8 cellular contexts compared by ENCODE assay signal in the genomic region with DNA sequence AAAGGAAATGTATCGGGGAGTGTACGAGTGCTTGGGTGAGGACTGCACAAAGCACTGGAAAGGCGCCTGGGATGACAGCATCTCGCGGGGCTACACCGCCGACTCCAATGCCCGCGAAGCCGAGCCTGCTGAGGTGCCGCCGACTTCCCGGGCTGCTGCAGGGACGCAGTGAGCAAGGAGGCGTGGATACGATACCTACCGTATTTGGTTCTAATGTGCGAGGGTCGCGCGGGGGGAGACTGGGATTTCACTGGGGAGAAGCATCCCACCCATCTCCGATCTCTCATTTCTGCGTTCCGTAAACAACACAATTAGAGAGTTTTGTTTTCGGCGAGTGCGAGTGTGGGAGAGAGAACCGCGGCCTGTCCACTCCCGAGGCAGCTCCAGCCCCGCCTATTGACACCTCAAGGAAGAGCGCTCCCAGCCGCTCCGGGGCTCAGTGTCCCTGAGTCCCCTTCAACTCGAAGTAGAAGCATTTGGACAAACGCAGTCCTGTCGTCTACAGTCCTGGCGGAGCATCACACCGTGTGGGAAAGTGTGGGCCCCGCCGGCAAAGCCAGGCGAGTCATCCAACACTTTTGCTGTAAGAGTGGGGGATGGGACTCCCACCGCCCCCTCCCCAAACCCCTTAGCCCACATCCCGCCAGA. TPM values are rescaled to one million over a fixed set of nuclear protein-coding genes. Genes with fewer than 3 reads are reported as not detected.
DNase-seq lines count a peak whose midpoint lies in the region; ATAC-seq and TF ChIP-seq lines count a peak whose summit lies in the region.

No MANE protein-coding gene starts in this region.

- no peak overlapping the region for H3K23ac ChIP-seq in trophoblast cell (ENCODE audit: low read length)

- H3K79me2 ChIP-seq in trophoblast cell (ENCODE audit: control insufficient read depth, insufficient read depth, low read length, poor library complexity): peaks cover 10% of the 10 kb centered on the region

- peak overlapping the region; percentile 45 for H4K12ac ChIP-seq in trophoblast cell (ENCODE audit: low read depth, low read length)

- peak overlapping the region; percentile 75 for H3K14ac ChIP-seq in trophoblast cell (ENCODE audit: low read length)

- H3K4me2 ChIP-seq in trophoblast cell (ENCODE audit: low read length): peak overlapping the region; percentile 86

- H3K18ac ChIP-seq in trophoblast cell (ENCODE audit: low read length): peak overlapping the region; percentile 55

- peak overlapping the region; percentile 39 for H2AK5ac ChIP-seq in trophoblast cell (ENCODE audit: low read length)

- H3K79me1 ChIP-seq in trophoblast cell (ENCODE audit: low read length): peaks cover 32% of the 10 kb centered on the region

- no peaks in the 10 kb centered on the region for H3K9me3 ChIP-seq in trophoblast cell (ENCODE audit: insufficient read depth, low read depth, low read length)

- peak overlapping the region; percentile 88 for H3K9ac ChIP-seq in trophoblast cell (ENCODE audit: low read length)

- H4K8ac ChIP-seq in trophoblast cell (ENCODE audit: low read depth, low read length): peak overlapping the region; percentile 87

- no peak for TF ChIP-seq CTCF in LNCaP clone FGC (IDR thresholded peaks at IDR 0.05; ENCODE audit: control insufficient read depth, extremely low read depth, insufficient read depth)

- H3K4me3 ChIP-seq in LNCaP clone FGC (ENCODE audit: low read depth, low read length) (peak overlapping the region; percentile 46), trophoblast cell (ENCODE audit: low read depth, low read length) (peak overlapping the region; percentile 84)

- H2BK5ac ChIP-seq in trophoblast cell (ENCODE audit: low read depth, low read length, poor library complexity): peak overlapping the region; percentile 66

- ATAC-seq in GM21576 (IDR thresholded peaks at IDR 0.05; ENCODE audit: unreplicated experiment): peak; percentile 20
- ATAC-seq in Right ventricle myocardium inferior: peak; percentile 50

- H4K91ac ChIP-seq in trophoblast cell (ENCODE audit: low read depth, low read length): peak overlapping the region; percentile 90

- H2AFZ ChIP-seq in trophoblast cell (ENCODE audit: insufficient read depth, low read length, poor library complexity): peak overlapping the region; percentile 28

- DNase-seq in Daoy (ENCODE audit: low read depth): peak; percentile 79
- DNase-seq in LNCaP clone FGC (ENCODE audit: low read depth): no peak
- DNase-seq in activated CD8-positive, alpha-beta memory T cell treated with anti-CD3 and anti-CD28 coated beads, Interleukin-2, amount 50 U/mL, for 48 hours: peak; percentile 67
- peak; percentile 77 for DNase-seq in Right ventricle myocardium inferior (ENCODE audit: missing footprints)
- peak; percentile 13 to 54 for DNase-seq in trophoblast cell
- DNase-seq in amygdala (lab: John Stamatoyannopoulos, UW): no peak
- no peak for DNase-seq in SKM-1 (lab: John Stamatoyannopoulos, UW; ENCODE audit: unreplicated experiment)

- peak overlapping the region; percentile 73 for H3K27ac ChIP-seq in trophoblast cell (ENCODE audit: low read depth, low read length)

- peaks cover 34% of the 10 kb centered on the region for H3K27me3 ChIP-seq in trophoblast cell (ENCODE audit: insufficient read depth, low read length)

- no peaks in the 10 kb centered on the region for H3K36me3 ChIP-seq in trophoblast cell (ENCODE audit: control insufficient read depth in 1 of 2, insufficient read depth in 2 of 2, low read length in 2 of 2)

- peak overlapping the region; percentile 61 for H2BK12ac ChIP-seq in trophoblast cell (ENCODE audit: low read length)

- H3K4ac ChIP-seq in trophoblast cell (ENCODE audit: low read depth, low read length): peak overlapping the region; percentile 71

- intact Hi-C loops in Right ventricle myocardium inferior (cut with DNase I): loop anchor here (1.0 to 10.0 kb wide), 9 partner anchors 39 to 797 kb away; no protein-coding TSS in a partner anchor

- no CpG with 5 or more reads among the region's 44 CpGs for WGBS in trophoblast cell (ENCODE audit: extremely low coverage, insufficient coverage, insufficient read length)

- peak overlapping the region; percentile 54 for H2BK120ac ChIP-seq in trophoblast cell (ENCODE audit: insufficient read depth, low read length, poor library complexity)

- peaks cover 11 to 17% of the 10 kb centered on the region in 2 experiments for H3K4me1 ChIP-seq in trophoblast cell (ENCODE audit: control insufficient read depth in 1 of 2, insufficient read depth in 2 of 2, low read length in 2 of 2)

RNA-seq across cellular contexts. Expression of a gene that starts 1.8 kb away (rescaled TPM):
- total RNA-seq in Daoy (2014; rRNA removed; shearing (Covaris generic)): 7.4 and 10.0 TPM in 2 replicates
- total RNA-seq in Right ventricle myocardium inferior: 20.0 TPM
- 8.6 and 8.7 TPM in 2 replicates for polyA plus RNA-seq in trophoblast cell (2013)

Comparison
In these comparisons a context has a peak if more than half of its experiments do, and no peak if none do; other contexts are left out.
1. DNase-seq: peak in Daoy (single experiment), activated CD8-positive, alpha-beta memory T cell treated with anti-CD3 and anti-CD28 coated beads, Interleukin-2, amount 50 U/mL, for 48 hours (single experiment), Right ventricle myocardium inferior (single experiment) and trophoblast cell (2 of 2); none in LNCaP clone FGC (single experiment), amygdala (0 of 56) and SKM-1 (single experiment).